ENCODE assay signal across 17 cellular contexts in genomic region chr7:137081276-137081675, GRCh38.
DNase-seq lines count a peak whose midpoint lies in the region; ATAC-seq, FAIRE-seq and TF ChIP-seq lines count a peak whose summit lies in the region.
"Had no signal": no experiment of that assay in that cellular context is flagged by ENCODE, and none has a peak within 500 bp of the region (broad histone marks: within the 10 kb centered on the region; RNA-seq: fewer than 3 reads in every experiment).

No MANE protein-coding gene starts in this region.

- peak overlapping the region; percentile 25 for H3K27ac ChIP-seq in osteoblast (ENCODE audit: low read depth, low read length)
- H3K27ac ChIP-seq: A549, SJSA1 had no signal

- H3K4me1 ChIP-seq in osteoblast (ENCODE audit: insufficient read depth, low read length), result peaks cover 32% of the 10 kb centered on the region
- H3K4me1 ChIP-seq: A549, SJSA1 had no signal

- H3K27me3 ChIP-seq in osteoblast (ENCODE audit: insufficient read depth, low read length), result no peaks in the 10 kb centered on the region
- H3K27me3 ChIP-seq: SJSA1 had no signal

- no peak overlapping the region for H3K4me3 ChIP-seq in osteoblast (ENCODE audit: insufficient read depth, low read length)
- H3K4me3 ChIP-seq: A549, SJSA1 had no signal

- H3K9me3 ChIP-seq in osteoblast (ENCODE audit: low read depth, low read length), result no peaks in the 10 kb centered on the region
- H3K9me3 ChIP-seq: A549, SJSA1 had no signal

- H4K20me1 ChIP-seq in osteoblast (ENCODE audit: insufficient read depth, low read length), result no peaks in the 10 kb centered on the region

- peak overlapping the region; percentile 17 for H3K4me2 ChIP-seq in osteoblast (ENCODE audit: insufficient read depth, low read length)
- H3K4me2 ChIP-seq: A549 had no signal

- H3K27ac Mint-ChIP-seq in HFFc6 (peak overlapping the region; percentile 33; the same call in 1 of the 2 replicates), chondrocyte (ENCODE audit: unreplicated experiment) (peak overlapping the region; percentile 36)
- H3K27ac Mint-ChIP-seq: CD4-positive, CD25-positive, alpha-beta regulatory T cell had no signal

- peaks cover 4% of the 10 kb centered on the region; the same call in 1 of the 2 replicates for H3K9me3 Mint-ChIP-seq in HFFc6
- H3K9me3 Mint-ChIP-seq in chondrocyte (ENCODE audit: low read depth), result no peaks in the 10 kb centered on the region

- no peaks in the 10 kb centered on the region for H3K27me3 Mint-ChIP-seq in HFFc6 (ENCODE audit: insufficient read depth)
- no peaks in the 10 kb centered on the region for H3K27me3 Mint-ChIP-seq in chondrocyte (ENCODE audit: low read depth)
- H3K27me3 Mint-ChIP-seq: CD4-positive, CD25-positive, alpha-beta regulatory T cell had no signal

- ATAC-seq in GM18907 (IDR thresholded peaks at IDR 0.05; ENCODE audit: unreplicated experiment) (no peak), GM21717 (IDR thresholded peaks at IDR 0.05; ENCODE audit: unreplicated experiment) (no peak)
- ATAC-seq: A549, PC-3 had no signal

- H3K4me3 Mint-ChIP-seq in HFFc6, result no peak overlapping the region
- no peak overlapping the region for H3K4me3 Mint-ChIP-seq in chondrocyte (ENCODE audit: unreplicated experiment)
- H3K4me3 Mint-ChIP-seq: CD4-positive, CD25-positive, alpha-beta regulatory T cell had no signal

- TF ChIP-seq CTCF in AG09319 (IDR thresholded peaks at IDR 0.05; ENCODE audit: low read depth, low read length) (no peak), HFFc6 (IDR thresholded peaks at IDR 0.05) (no peak), chondrocyte (IDR thresholded peaks at IDR 0.05) (no peak), osteoblast (IDR thresholded peaks at IDR 0.05; ENCODE audit: extremely low read depth, low read depth, low read length) (no peak)

- H3K79me2 ChIP-seq in osteoblast (ENCODE audit: insufficient read depth, low read length), result no peaks in the 10 kb centered on the region

- TF ChIP-seq POLR2A in GM12891 (IDR thresholded peaks at IDR 0.05; ENCODE audit: low read depth, low read length), result no peak

- peaks cover 7% of the 10 kb centered on the region for H3K36me3 Mint-ChIP-seq in HFFc6 (ENCODE audit: low read depth)
- no peaks in the 10 kb centered on the region for H3K36me3 Mint-ChIP-seq in chondrocyte (ENCODE audit: low read depth)
- H3K36me3 Mint-ChIP-seq: CD4-positive, CD25-positive, alpha-beta regulatory T cell had no signal

- no peaks in the 10 kb centered on the region for H3K36me3 ChIP-seq in osteoblast (ENCODE audit: insufficient read depth, low read length)
- H3K36me3 ChIP-seq: SJSA1 had no signal

- no peak for FAIRE-seq in GM12891 (lab: Jason Lieb, UNC)
- FAIRE-seq: A549, GM12892, H1 had no signal

- H2AFZ ChIP-seq in osteoblast (ENCODE audit: low read length), result no peak overlapping the region

- H3K4me1 Mint-ChIP-seq in HFFc6 (ENCODE audit: low read depth) (peaks cover 68% of the 10 kb centered on the region), chondrocyte (ENCODE audit: low read depth) (peaks cover 10% of the 10 kb centered on the region)
- H3K4me1 Mint-ChIP-seq: CD4-positive, CD25-positive, alpha-beta regulatory T cell had no signal

- DNase-seq in AG09319 (ENCODE audit: extremely low read depth, low read depth), result peak; percentile 35
- no peak for DNase-seq in HFFc6
- no peak for DNase-seq in chondrocyte (ENCODE audit: low spot score)
- no peak for DNase-seq in osteoblast (ENCODE audit: insufficient read length, low spot score, missing footprints)
- no peak for DNase-seq in NCI-H1092 treated with DMSO at 0.1 percent for 48 hours (lab: John Stamatoyannopoulos, UW)
- DNase-seq in GM12891 (ENCODE audit: insufficient read length, low spot score), result no peak
- DNase-seq: CD4-positive, CD25-positive, alpha-beta regulatory T cell; NCI-H146; NCI-H2081 treated with DMSO at 0.1 percent for 48 hours; NCI-H345 had no signal

TF ChIP-seq in GM12891, 5 proteins besides CTCF, POLR2A, EP300 and RAD21:
- TF ChIP-seq PAX5 (IDR thresholded peaks at IDR 0.05; ENCODE audit: insufficient read depth, low read length, severe bottlenecking) (no peak), POLR2AphosphoS5 (IDR thresholded peaks at IDR 0.05; ENCODE audit: low read depth, low read length) (no peak), TAF1 (IDR thresholded peaks at IDR 0.05; ENCODE audit: low read depth, low read length) (no peak), SPI1 (IDR thresholded peaks at IDR 0.05; ENCODE audit: low read depth, low read length) (no peak), POU2F2 (IDR thresholded peaks at IDR 0.05; ENCODE audit: low read depth, low read length) (no peak)
